Comparison of ENCODE assay signal across 12 cellular contexts in genomic region chr3:104437131-104437750, GRCh38.
A peak's percentile ranks its signal among the peaks of the same experiment; 100 is the strongest.
DNase-seq lines count a peak whose midpoint lies in the region; ATAC-seq and TF ChIP-seq lines count a peak whose summit lies in the region.
"Had no signal": no experiment of that assay in that cellular context is flagged by ENCODE, and none has a peak within 500 bp of the region (broad histone marks: within the 10 kb centered on the region; RNA-seq: fewer than 3 reads in every experiment).

No MANE protein-coding gene starts in this region.

- H3K9me3 ChIP-seq in HUES6 (ENCODE audit: control insufficient read depth, insufficient read depth, low read depth, low read length) (peaks cover 3% of the 10 kb centered on the region; the same call in 1 of the 2 replicates), OCI-LY7 (ENCODE audit: low read length) (no peaks in the 10 kb centered on the region)
- H3K9me3 ChIP-seq: SJSA1 had no signal

- no peak overlapping the region for H2BK120ac ChIP-seq in mesendoderm (ENCODE audit: low read depth, low read length)

- no peak overlapping the region for H3K56ac ChIP-seq in mesendoderm (ENCODE audit: low read length)

- H3K9ac ChIP-seq in HUES6 (ENCODE audit: low read length), result peak overlapping the region; percentile 46
- no peak overlapping the region for H3K9ac ChIP-seq in mesendoderm (ENCODE audit: low read length)

- H3K79me2 ChIP-seq in mesendoderm (ENCODE audit: control insufficient read depth, insufficient read depth, low read length) (no peaks in the 10 kb centered on the region), OCI-LY7 (ENCODE audit: insufficient read depth, low read depth, low read length) (no peaks in the 10 kb centered on the region)

- intact Hi-C loops in dorsolateral prefrontal cortex (cut with DNase I) (no loop called here), OCI-LY7 (cut with micrococcal nuclease; ENCODE audit: unreplicated experiment) (no loop called here)

- no peaks in the 10 kb centered on the region for H3K9me2 ChIP-seq in OCI-LY7 (ENCODE audit: insufficient read depth, low read length)

- no peak overlapping the region for H3K23ac ChIP-seq in mesendoderm (ENCODE audit: low read length)

- H3K4me3 ChIP-seq in HUES6 (ENCODE audit: low read depth, low read length) (peak overlapping the region; percentile 41; the same call in 1 of the 2 replicates), dorsolateral prefrontal cortex (peak overlapping the region in 34 of 59 donors; percentile 1 to 54 (median 26)), mesendoderm (ENCODE audit: low read length) (no peak overlapping the region), OCI-LY7 (ENCODE audit: low read depth, low read length, poor library complexity, severe bottlenecking) (no peak overlapping the region)
- H3K4me3 ChIP-seq: SJSA1 had no signal

- peak overlapping the region; percentile 72 for H3K4ac ChIP-seq in mesendoderm (ENCODE audit: low read depth, low read length)

- H3K36me3 ChIP-seq in HUES6 (ENCODE audit: control insufficient read depth, insufficient read depth, low read length) (peaks cover 24% of the 10 kb centered on the region; the same call in 1 of the 2 replicates), mesendoderm (ENCODE audit: control insufficient read depth, insufficient read depth, low read length) (no peaks in the 10 kb centered on the region), OCI-LY7 (ENCODE audit: insufficient read depth, low read length) (no peaks in the 10 kb centered on the region)
- H3K36me3 ChIP-seq: SJSA1 had no signal

- H3K27me3 ChIP-seq in HUES6 (ENCODE audit: control insufficient read depth, insufficient read depth, low read length), result no peaks in the 10 kb centered on the region
- no peaks in the 10 kb centered on the region for H3K27me3 ChIP-seq in dorsolateral prefrontal cortex
- no peaks in the 10 kb centered on the region for H3K27me3 ChIP-seq in mesendoderm (ENCODE audit: insufficient read depth, low read length, poor library complexity)
- H3K27me3 ChIP-seq: SJSA1 had no signal

- peak in 1 of 56 donors; percentile 6 for TF ChIP-seq CTCF in dorsolateral prefrontal cortex (IDR thresholded peaks at IDR 0.05 in 54 of 56, conservative IDR thresholded peaks at IDR 0.05 in 2 of 56; ENCODE audit: low read depth in 1 of 56, partially characterized antibody in 56 of 56)
- TF ChIP-seq CTCF in OCI-LY7 (conservative IDR thresholded peaks at IDR 0.05; ENCODE audit: low read length), result no peak

- POLR2A ChIA-PET in OCI-LY7 (lab: Charles Lee), result interaction anchor here (0.5 to 0.9 kb wide), 3 partner anchors 9 to 283 kb away, joined by 3 to 4 read pairs (median 3); no protein-coding TSS in a partner anchor

- in situ Hi-C loops in ACHN (cut with HindIII; ENCODE audit: low pct_ligation_motif_present, low pct_unique_long_range_greater_than_20kb, low sequenced_read_pairs), result no loop called here

- H3K4me1 ChIP-seq in HUES6 (ENCODE audit: control insufficient read depth, insufficient read depth, low read length), result peaks cover 33% of the 10 kb centered on the region
- peaks cover 3% of the 10 kb centered on the region for H3K4me1 ChIP-seq in mesendoderm (ENCODE audit: control insufficient read depth, low read depth, low read length)
- H3K4me1 ChIP-seq in OCI-LY7 (ENCODE audit: insufficient read depth, low read length, poor library complexity, severe bottlenecking), result peaks cover 9% of the 10 kb centered on the region

- CTCF ChIA-PET in OCI-LY7 (lab: Charles Lee; ENCODE audit: unreplicated experiment), result interaction anchor here (0.6 kb wide), 1 partner anchor 1202 kb away, joined by 3 read pairs; no protein-coding TSS in a partner anchor

- no peak overlapping the region for H2BK15ac ChIP-seq in mesendoderm (replicated peaks; ENCODE audit: low read depth)

- H4K5ac ChIP-seq in mesendoderm (ENCODE audit: low read length), result no peak overlapping the region

- no CpG with 5 or more reads among the region's 4 CpGs for WGBS in mesendoderm (ENCODE audit: extremely low coverage, insufficient coverage, low lambda C conversion rate)

- H2AFZ ChIP-seq in OCI-LY7 (ENCODE audit: low read length), result no peak overlapping the region

- H3K18ac ChIP-seq in mesendoderm (ENCODE audit: low read length), result peak overlapping the region; percentile 78

- no peaks in the 10 kb centered on the region for H3K79me1 ChIP-seq in mesendoderm (ENCODE audit: low read length)

- no TSS peak for BruUV-seq in OCI-LY7 (replicated peaks; lab: Mats Ljungman, UMichigan)

- no peak overlapping the region for H4K8ac ChIP-seq in mesendoderm (ENCODE audit: low read depth, low read length)

- H2AK5ac ChIP-seq in mesendoderm (ENCODE audit: low read length), result no peak overlapping the region

- peak overlapping the region; percentile 43 for H2BK5ac ChIP-seq in mesendoderm (ENCODE audit: low read length)

- no peak for ATAC-seq in HG03025 (IDR thresholded peaks at IDR 0.05; ENCODE audit: low FRiP score, unreplicated experiment)
- ATAC-seq in HG03039 (IDR thresholded peaks at IDR 0.05; ENCODE audit: unreplicated experiment), result no peak

- DNase-seq in ACHN (peak; percentile 4), dorsolateral prefrontal cortex (no peak), mesendoderm (peak; percentile 25), foreskin melanocyte (no peak), OCI-LY7 (ENCODE audit: low spot score) (no peak)
- DNase-seq: CD4-positive, CD25-positive, alpha-beta regulatory T cell; effector CD4-positive, alpha-beta T cell; NCI-H1092 treated with DMSO at 0.1 percent for 48 hours had no signal

- H4K20me1 ChIP-seq in OCI-LY7 (ENCODE audit: insufficient read depth, low read length), result no peaks in the 10 kb centered on the region

- H3K4me2 ChIP-seq in mesendoderm (ENCODE audit: low read length) (no peak overlapping the region), OCI-LY7 (ENCODE audit: low read length) (no peak overlapping the region)

- H3K27ac ChIP-seq in HUES6 (ENCODE audit: low read depth, low read length) (peak overlapping the region; percentile 56), dorsolateral prefrontal cortex (peak overlapping the region; percentile 2 to 99 (median 92)), mesendoderm (ENCODE audit: low read depth, low read length) (peak overlapping the region; percentile 77), OCI-LY7 (ENCODE audit: low read depth, low read length, poor library complexity, severe bottlenecking) (no peak overlapping the region)
- H3K27ac ChIP-seq: SJSA1 had no signal

Comparison
In these comparisons a context has a peak if more than half of its experiments do, and no peak if none do; other contexts are left out.
1. DNase-seq: peak in ACHN (single experiment) and mesendoderm (single experiment); none in dorsolateral prefrontal cortex (0 of 10), foreskin melanocyte (single experiment) and OCI-LY7 (single experiment).
2. H3K4me3 ChIP-seq: peak in HUES6 (single experiment) and dorsolateral prefrontal cortex (34 of 59); none in mesendoderm (single experiment) and OCI-LY7 (single experiment).